8 cellular contexts compared by ENCODE assay signal in the genomic region with DNA sequence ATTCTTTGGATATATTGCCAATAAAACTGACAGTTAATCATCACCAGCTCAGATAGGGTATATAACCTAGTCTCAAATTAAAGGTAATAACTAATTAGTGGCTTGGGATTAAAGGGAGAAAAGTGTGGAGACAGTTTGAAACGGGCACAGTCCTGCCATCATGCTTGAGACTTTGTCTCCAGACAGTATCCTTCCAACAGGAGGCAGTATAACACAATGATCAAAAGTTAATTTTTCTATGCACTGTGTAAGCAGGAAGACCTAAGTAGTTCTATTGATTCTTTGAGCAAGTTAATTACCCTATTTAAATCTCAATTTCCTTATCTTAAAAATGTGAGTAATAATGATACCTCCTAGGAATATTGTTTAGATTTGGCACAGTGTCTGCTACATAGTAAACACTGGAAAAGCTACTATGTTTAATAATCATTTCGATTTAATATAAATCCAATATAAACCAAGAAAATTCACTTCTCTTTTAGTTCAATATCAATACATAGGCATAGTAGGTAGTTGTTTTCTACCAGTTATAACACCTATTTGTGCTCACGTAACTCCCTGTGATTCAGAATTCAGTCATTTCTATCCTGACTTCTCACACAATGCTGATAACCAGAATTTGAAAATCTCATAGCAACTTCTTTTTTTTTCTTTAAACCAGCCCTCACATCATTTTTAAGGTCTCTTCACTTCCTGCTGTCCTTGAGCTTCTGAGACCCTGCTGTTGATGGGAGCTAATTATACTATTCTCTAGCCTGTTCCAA. TPM values are rescaled to one million over a fixed set of nuclear protein-coding genes. Genes with fewer than 3 reads are reported as not detected.
DNase-seq lines count a peak whose midpoint lies in the region; ATAC-seq, FAIRE-seq and TF ChIP-seq lines count a peak whose summit lies in the region.

No MANE protein-coding gene starts in this region.

- H3K4me1 Mint-ChIP-seq in nephron: peaks cover 4% of the 10 kb centered on the region
- peaks cover 44% of the 10 kb centered on the region for H3K4me1 Mint-ChIP-seq in activated naive CD4-positive, alpha-beta T cell treated with anti-CD3 and anti-CD28 coated beads for 36 hours (ENCODE audit: low read depth)

- H3K4me3 Mint-ChIP-seq in nephron: no peak overlapping the region
- H3K4me3 Mint-ChIP-seq in activated naive CD4-positive, alpha-beta T cell treated with anti-CD3 and anti-CD28 coated beads for 36 hours: no peak overlapping the region

- H3K4me2 ChIP-seq in SK-N-SH: no peak overlapping the region

- DNase-seq in HL-60 (ENCODE audit: low read depth in 1 of 2, low spot score in 1 of 2): peak; percentile 34 to 38
- DNase-seq in SK-N-SH: peak; percentile 29
- DNase-seq in RCC 7860 (ENCODE audit: low spot score): no peak
- no peak for DNase-seq in activated naive CD4-positive, alpha-beta T cell treated with anti-CD3 and anti-CD28 coated beads for 36 hours

- no peak overlapping the region for H3K27ac ChIP-seq in HL-60 (replicated peaks)
- no peak overlapping the region for H3K27ac ChIP-seq in SK-N-SH (ENCODE audit: low read depth in 2 of 2, low read length in 1 of 2)

- intact Hi-C loops in activated naive CD4-positive, alpha-beta T cell treated with anti-CD3 and anti-CD28 coated beads for 36 hours (cut with micrococcal nuclease): loop anchor here (1.0 to 5.0 kb wide), 5 partner anchors 53 to 481 kb away; partner anchors contain the start of gene GALNT4

- TF ChIP-seq EP300 in SK-N-SH (IDR thresholded peaks at IDR 0.05; ENCODE audit: borderline replicate concordance in 1 of 2, low read depth in 1 of 2, low read length in 1 of 2): no peak

- H3F3A ChIP-seq in SK-N-SH (replicated peaks; ENCODE audit: insufficient read depth): peaks cover 13% of the 10 kb centered on the region

- POLR2A ChIA-PET in SK-N-SH (lab: Yijun Ruan, JAX): no interaction called here

- no peak overlapping the region for H3K27ac Mint-ChIP-seq in nephron
- H3K27ac Mint-ChIP-seq in activated naive CD4-positive, alpha-beta T cell treated with anti-CD3 and anti-CD28 coated beads for 36 hours: no peak overlapping the region

- H3K9me2 ChIP-seq in SK-N-SH: no peaks in the 10 kb centered on the region

- ATAC-seq in GM19397 (IDR thresholded peaks at IDR 0.05; ENCODE audit: unreplicated experiment): peak; percentile 56
- peak; percentile 79 for ATAC-seq in esophagus mucosa

- TF ChIP-seq CTCF in HL-60 (IDR thresholded peaks at IDR 0.05; ENCODE audit: insufficient read depth, low read length) (peak; percentile 25), SK-N-SH (IDR thresholded peaks at IDR 0.05) (peak; percentile 77), nephron (IDR thresholded peaks at IDR 0.05; ENCODE audit: unreplicated experiment in 3 of 3) (peak; percentile 40 to 64 (median 50))

- FAIRE-seq in G401.6 (lab: Jason Lieb, UNC): peak; percentile 91
- FAIRE-seq in RCC 7860 (lab: Jason Lieb, UNC): no peak

- no peaks in the 10 kb centered on the region for H3K79me2 ChIP-seq in SK-N-SH (ENCODE audit: insufficient read depth)

- no peaks in the 10 kb centered on the region for H3K36me3 ChIP-seq in SK-N-SH (replicated peaks in 1 of 2; ENCODE audit: control insufficient read depth in 1 of 2, insufficient read depth in 2 of 2, low read length in 1 of 2)

- H3K9me3 ChIP-seq in SK-N-SH: no peaks in the 10 kb centered on the region

- no peak overlapping the region for H3K9ac ChIP-seq in SK-N-SH

- peaks cover 2 to 6% of the 10 kb centered on the region in 2 experiments; a peak in 2 of 4 replicates for H3K4me1 ChIP-seq in SK-N-SH (ENCODE audit: control insufficient read depth in 1 of 2, insufficient read depth in 2 of 2, low read depth in 1 of 2, low read length in 1 of 2)

- no peaks in the 10 kb centered on the region for H3K27me3 Mint-ChIP-seq in nephron (ENCODE audit: low read depth)
- no peaks in the 10 kb centered on the region for H3K27me3 Mint-ChIP-seq in activated naive CD4-positive, alpha-beta T cell treated with anti-CD3 and anti-CD28 coated beads for 36 hours (ENCODE audit: low read depth)

- H3K27me3 ChIP-seq in HL-60 (ENCODE audit: insufficient read depth, poor library complexity, severe bottlenecking) (no peaks in the 10 kb centered on the region), SK-N-SH (ENCODE audit: insufficient read depth) (no peaks in the 10 kb centered on the region)

- H2AFZ ChIP-seq in SK-N-SH (ENCODE audit: low read depth): 0 out of 2 replicates have a peak overlapping the region, but pooled peaks have one; percentile 30

- CTCF ChIA-PET in SK-N-SH (lab: Yijun Ruan, JAX): interaction anchor here (0.6 to 14.0 kb wide), 22 partner anchors 9 to 726 kb away, joined by 3 to 235 read pairs (median 4); partner anchors contain the start of genes DUSP6, GALNT4 and POC1B
- CTCF ChIA-PET in activated naive CD4-positive, alpha-beta T cell treated with anti-CD3 and anti-CD28 coated beads for 36 hours (lab: Charles Lee): interaction anchor here (0.6 to 3.3 kb wide), 15 partner anchors 9 to 633 kb away, joined by 3 to 67 read pairs (median 4); partner anchors contain the start of genes GALNT4 and POC1B

- peak; percentile 80 for TF ChIP-seq RAD21 in SK-N-SH (IDR thresholded peaks at IDR 0.05; ENCODE audit: low read length)

- 59% methylated on average over 3 of the region's 3 CpGs for WGBS in SK-N-SH (ENCODE audit: low lambda C conversion rate)

- H4K20me1 ChIP-seq in SK-N-SH (ENCODE audit: insufficient read depth): no peaks in the 10 kb centered on the region

- H3K36me3 Mint-ChIP-seq in nephron (ENCODE audit: low read depth): no peaks in the 10 kb centered on the region
- H3K36me3 Mint-ChIP-seq in activated naive CD4-positive, alpha-beta T cell treated with anti-CD3 and anti-CD28 coated beads for 36 hours (ENCODE audit: low read depth): peaks cover 9% of the 10 kb centered on the region

- H3K4me3 ChIP-seq in HL-60 (replicated peaks; ENCODE audit: insufficient read depth, low read length): no peak overlapping the region
- H3K4me3 ChIP-seq in SK-N-SH (ENCODE audit: low read depth in 2 of 2, low read length in 1 of 2): no peak overlapping the region; a peak in 1 of 4 replicates

- H3K9me3 Mint-ChIP-seq in nephron: no peaks in the 10 kb centered on the region
- no peaks in the 10 kb centered on the region for H3K9me3 Mint-ChIP-seq in activated naive CD4-positive, alpha-beta T cell treated with anti-CD3 and anti-CD28 coated beads for 36 hours

TF ChIP-seq in SK-N-SH, 30 proteins besides CTCF, POLR2A, EP300 and RAD21:
- TF ChIP-seq SMC3 (IDR thresholded peaks at IDR 0.05; ENCODE audit: low read depth, low read length) (peak; percentile 69), MXI1 (IDR thresholded peaks at IDR 0.05; ENCODE audit: low read depth, low read length) (no peak), NRF1 (IDR thresholded peaks at IDR 0.05; ENCODE audit: low read depth, low read length) (no peak), POLR2AphosphoS5 (IDR thresholded peaks at IDR 0.05; ENCODE audit: low read depth, low read length) (no peak)

RNA-seq across cellular contexts. Expression of gene GALNT4, which starts 53.7 kb away (rescaled TPM):
- polyA plus RNA-seq in SK-N-SH (2012; rRNA removed): 1.1 and 1.4 TPM in 2 replicates
- 1.6 TPM in 2 replicates for polyA plus RNA-seq in SK-N-SH (2012; cell fraction: cytosol; rRNA removed)
- polyA plus RNA-seq in SK-N-SH (2012; cell fraction: nucleus; rRNA removed): 0.54 and 1.1 TPM in 2 replicates
- 4.3 TPM for total RNA-seq in esophagus mucosa
- total RNA-seq in activated naive CD4-positive, alpha-beta T cell treated with anti-CD3 and anti-CD28 coated beads for 36 hours: 1 to 10 TPM; 2.9 to 3.4 TPM

RNA-seq across cellular contexts. Expression of gene POC1B, which starts 54.9 kb away (rescaled TPM):
- 4.0 and 6.3 TPM in 2 replicates for polyA plus RNA-seq in SK-N-SH (2012; rRNA removed)
- polyA plus RNA-seq in SK-N-SH (2012; cell fraction: cytosol; rRNA removed): 6.8 and 7.2 TPM in 2 replicates
- polyA plus RNA-seq in SK-N-SH (2012; cell fraction: nucleus; rRNA removed): 1.9 and 5.5 TPM in 2 replicates
- 6.8 TPM for total RNA-seq in esophagus mucosa
- total RNA-seq in activated naive CD4-positive, alpha-beta T cell treated with anti-CD3 and anti-CD28 coated beads for 36 hours: 10 to 100 TPM; 22.8 to 25.7 TPM

Comparison
In these comparisons a context has a peak if more than half of its experiments do, and no peak if none do; other contexts are left out.
1. DNase-seq: peak in HL-60 (2 of 2) and SK-N-SH (single experiment); none in RCC 7860 (single experiment) and activated naive CD4-positive, alpha-beta T cell treated with anti-CD3 and anti-CD28 coated beads for 36 hours (single experiment).
2. CTCF ChIP-seq: peak in every context shown above with its lines; median percentile 77 in SK-N-SH; 50 in nephron; 25 in HL-60.